In genomic region chr11:76280882-76281557, GRCh38 we compare ENCODE assay signal across 18 cellular contexts.
"Had no signal": no experiment of that assay in that cellular context is flagged by ENCODE, and none has a peak within 500 bp of the region (broad histone marks: within the 10 kb centered on the region; RNA-seq: fewer than 3 reads in every experiment).

No MANE protein-coding gene starts in this region.

- FAIRE-seq: endometrium, frontal cortex, keratinocyte had no signal

- ATAC-seq: left ventricle myocardium superior; natural killer cell; psoas muscle; right cardiac atrium; stimulated activated memory B cell treated with anti-CD40 and anti-IgM and Interleukin-4, amounts not matched to agents 10 μg/mL and 1 μg/mL and 100 μg/mL, for 72 hours; stimulated activated naive CD8-positive, alpha-beta T cell treated with anti-CD3 and anti-CD28 coated beads, Interleukin-15, Interleukin-2, amounts not matched to agents 100 U/mL and 50 U/mL, for 24 hours had no signal

- H3K4me1 ChIP-seq: psoas muscle, sigmoid colon, tibial artery had no signal

- H3K4me3 ChIP-seq: coronary artery, lung, psoas muscle, sigmoid colon, testis, tibial artery had no signal

- H3K36me3 ChIP-seq: sigmoid colon, tibial artery had no signal

- H3K27ac ChIP-seq: coronary artery, psoas muscle, sigmoid colon, testis, tibial artery had no signal

- H3K27me3 ChIP-seq: sigmoid colon, testis, tibial artery had no signal

- H3K9me3 ChIP-seq: psoas muscle, sigmoid colon, testis, tibial artery had no signal

- DNase-seq: dermis blood vessel endothelial cell; effector memory CD4-positive, alpha-beta T cell; left ventricle myocardium superior; natural killer cell; psoas muscle; right cardiac atrium; sigmoid colon; stimulated activated CD4-positive, alpha-beta T cell treated with anti-CD3 and anti-CD28 coated beads, Interleukin-4, amount 100 ng/mL, for 4 hours; stimulated activated naive CD8-positive, alpha-beta T cell treated with anti-CD3 and anti-CD28 coated beads, Interleukin-15, Interleukin-2, amounts not matched to agents 100 U/mL and 50 U/mL, for 24 hours; substantia nigra; testis; tibial artery had no signal
